Comparison of ENCODE assay signal across 8 cellular contexts in the genomic region with DNA sequence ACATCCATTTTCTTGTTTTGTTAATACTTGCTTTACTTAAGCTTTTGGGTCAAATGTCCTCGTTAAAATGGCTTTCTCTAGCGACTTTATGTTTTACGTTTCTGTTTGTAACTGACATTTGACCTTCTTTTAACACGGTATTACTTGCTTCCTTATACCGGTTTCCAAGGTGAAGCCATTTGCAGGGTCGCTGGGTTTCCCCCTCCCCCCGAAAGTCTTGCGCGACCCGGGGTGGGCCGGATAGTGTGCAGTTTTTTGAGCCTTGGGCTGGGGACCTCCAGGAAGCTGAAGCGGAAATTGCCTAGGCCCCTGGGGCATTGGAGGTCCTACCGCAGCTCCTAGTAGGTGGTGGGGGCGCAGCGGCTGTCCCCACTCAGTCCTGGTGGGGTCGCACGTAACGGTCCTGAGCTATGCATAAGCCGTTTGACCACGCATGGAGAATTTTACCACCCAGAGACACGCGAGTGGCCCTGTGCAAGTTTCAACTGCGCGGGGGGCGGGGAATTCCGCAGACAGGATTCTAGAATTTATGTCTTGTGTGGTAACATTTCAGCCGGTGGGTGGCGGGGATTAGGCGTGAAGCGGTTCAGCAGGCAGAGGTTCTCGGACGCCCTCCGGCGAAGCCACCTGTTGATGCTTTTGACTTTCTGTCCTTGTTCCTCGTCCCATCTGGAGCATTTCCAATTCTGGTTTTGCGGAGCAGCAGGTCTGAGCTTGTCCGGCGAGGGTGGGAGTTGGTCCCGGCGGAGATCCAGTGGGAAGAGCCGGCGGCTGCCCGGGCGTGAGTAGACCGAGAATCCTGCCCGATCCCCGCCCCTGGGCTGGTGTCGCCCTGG. TPM values are rescaled to one million over a fixed set of nuclear protein-coding genes. Genes with fewer than 3 reads are reported as not detected.
A peak's percentile ranks its signal among the peaks of the same experiment; 100 is the strongest.
DNase-seq lines count a peak whose midpoint lies in the region; ATAC-seq and TF ChIP-seq lines count a peak whose summit lies in the region.

No MANE protein-coding gene starts in this region.

- H3K9me3 ChIP-seq in lower lobe of right lung = no peaks in the 10 kb centered on the region

- ATAC-seq in GM18520 (IDR thresholded peaks at IDR 0.05; ENCODE audit: unreplicated experiment) (peak; percentile 21), HG03060 (IDR thresholded peaks at IDR 0.05; ENCODE audit: low read depth, unreplicated experiment) (peak; percentile 22), lower lobe of right lung (peak; percentile 65 to 73)

- H3K27ac ChIP-seq in dorsolateral prefrontal cortex (peak overlapping the region; percentile 57 to 100 (median 98)), lower lobe of right lung (peak overlapping the region; percentile 100)

- intact Hi-C loops in dorsolateral prefrontal cortex (cut with DNase I) = loop anchor here (5.0 kb wide), 3 partner anchors 39 to 216 kb away; partner anchors contain the start of gene ORC2 (in 1 of the 2)
- intact Hi-C loops in lower lobe of right lung (cut with DNase I) = loop anchor here (10.0 kb wide), 1 partner anchor 46 kb away; no protein-coding TSS in a partner anchor

- H3K27me3 ChIP-seq in dorsolateral prefrontal cortex (peaks cover 0 to 4% (median 0%) of the 10 kb centered on the region in 45 donors), lower lobe of right lung (ENCODE audit: low read depth) (no peaks in the 10 kb centered on the region)

- H3K4me3 ChIP-seq in dorsolateral prefrontal cortex = peak overlapping the region; percentile 42 to 95 (median 84)
- H3K4me3 ChIP-seq in lower lobe of right lung = peak overlapping the region; percentile 77

- peak; percentile 72 for DNase-seq in AG08396 (ENCODE audit: low spot score)
- peak; percentile 71 to 90 for DNase-seq in NCI-H446 (lab: John Stamatoyannopoulos, UW)
- DNase-seq in activated CD4-positive, alpha-beta T cell treated with anti-CD3 and anti-CD28 coated beads, Interleukin-2, amount 50 U/mL, for 4 hours = peak; percentile 87
- peak; percentile 68 to 85 (median 80) for DNase-seq in dorsolateral prefrontal cortex
- DNase-seq in lower lobe of right lung = peak; percentile 94
- DNase-seq in stimulated activated CD8-positive, alpha-beta memory T cell treated with anti-CD3 and anti-CD28 coated beads, Interleukin-12 subunit alpha, Interleukin-12 subunit beta, amount 100 ng/mL, for 4 hours (ENCODE audit: low read depth) = peak; percentile 78

- peak in 53 of 56 donors; percentile 24 to 73 (median 52) for TF ChIP-seq CTCF in dorsolateral prefrontal cortex (IDR thresholded peaks at IDR 0.05 in 54 of 56, conservative IDR thresholded peaks at IDR 0.05 in 2 of 56; ENCODE audit: low read depth in 1 of 56, partially characterized antibody in 56 of 56)
- TF ChIP-seq CTCF in lower lobe of right lung (IDR thresholded peaks at IDR 0.05) = peak; percentile 55

- peaks cover 14% of the 10 kb centered on the region for H3K36me3 ChIP-seq in lower lobe of right lung

- peaks cover 40% of the 10 kb centered on the region for H3K4me1 ChIP-seq in lower lobe of right lung

RNA-seq across cellular contexts. Expression of gene CFLAR, which starts 2.4 kb away (rescaled TPM):
- total RNA-seq in dorsolateral prefrontal cortex (100 to 1,000 TPM in 9 of 120 experiments, 10 to 100 TPM in 111; 33.1 to 117 (median 66.9) TPM), lower lobe of right lung (345 TPM)

RNA-seq across cellular contexts. Expression of gene NDUFB3, which starts 46.5 kb away (rescaled TPM):
- 100 to 1,000 TPM in 30 of 120 experiments, 10 to 100 TPM in 90; 41.9 to 129 (median 85.4) TPM for total RNA-seq in dorsolateral prefrontal cortex
- 73.8 TPM for total RNA-seq in lower lobe of right lung

RNA-seq across cellular contexts. Expression of gene HYCC2, which starts 46.9 kb away (rescaled TPM):
- total RNA-seq in dorsolateral prefrontal cortex (100 to 1,000 TPM in 7 of 120 experiments, 10 to 100 TPM in 113; 40.5 to 110 (median 79.7) TPM), lower lobe of right lung (36.7 TPM)

Comparison
In these comparisons a context has a peak if more than half of its experiments do, and no peak if none do; other contexts are left out.
1. Peak in every context shown above with its lines: DNase-seq, ATAC-seq, H3K4me3 ChIP-seq and H3K27ac ChIP-seq.